7 cellular contexts compared by ENCODE assay signal in genomic region chr19:1449467-1450442, GRCh38. TPM values are rescaled to one million over a fixed set of nuclear protein-coding genes. Genes with fewer than 3 reads are reported as not detected.
DNase-seq lines count a peak whose midpoint lies in the region; ATAC-seq and TF ChIP-seq lines count a peak whose summit lies in the region.

TSS of gene APC2 (plus strand) at chr19:1450121. CDS start at chr19:1453002, 2,881 bp downstream.

- H3F3A ChIP-seq in DOHH2 (ENCODE audit: control insufficient read depth, insufficient read depth) = peaks cover 8% of the 10 kb centered on the region

- H3K4me3 Mint-ChIP-seq in brain = peak within 1 kb of the TSS; percentile 87 to 95 (median 90)

- no peak for ATAC-seq in HG02798 (IDR thresholded peaks at IDR 0.05; ENCODE audit: poor library complexity, unreplicated experiment)
- ATAC-seq in GM18858 (IDR thresholded peaks at IDR 0.05; ENCODE audit: unreplicated experiment) = no peak
- no peak for ATAC-seq in HG02588 (IDR thresholded peaks at IDR 0.05; ENCODE audit: unreplicated experiment)

- H3K4me1 ChIP-seq in DOHH2 (ENCODE audit: control insufficient read depth, low read length) = peaks cover 29% of the 10 kb centered on the region

- no peaks in the 10 kb centered on the region for H3K9me2 ChIP-seq in DOHH2 (replicated peaks; ENCODE audit: control insufficient read depth, low read length)

- H4K20me1 ChIP-seq in DOHH2 (ENCODE audit: control insufficient read depth, insufficient read depth, low read depth, low read length) = peaks cover 6% of the 10 kb centered on the region; the same call in 1 of the 2 replicates

- DNase-seq in NCI-H1930 (lab: John Stamatoyannopoulos, UW) (peak; percentile 81 to 89), nucleus accumbens (lab: John Stamatoyannopoulos, UW) (peak in 55 of 56 donors; percentile 45 to 93 (median 82))

- H3K9me3 Mint-ChIP-seq in brain = peaks cover 0 to 6% (median 0%) of the 10 kb centered on the region in 5 experiments

- no peaks in the 10 kb centered on the region for H3K36me3 ChIP-seq in DOHH2 (ENCODE audit: control insufficient read depth, low read length)

- H3K79me2 ChIP-seq in DOHH2 (ENCODE audit: control insufficient read depth, low read length) = no peaks in the 10 kb centered on the region

- peak within 1 kb of the TSS; percentile 88 to 100 (median 99) for H3K27ac Mint-ChIP-seq in brain

- no peaks in the 10 kb centered on the region for H3K9me3 ChIP-seq in DOHH2 (ENCODE audit: control insufficient read depth, insufficient read depth, low read length)

- peaks cover 6% of the 10 kb centered on the region for H3K36me3 Mint-ChIP-seq in brain

- H3K27me3 ChIP-seq in DOHH2 (ENCODE audit: control insufficient read depth, low read length) = peaks cover 41% of the 10 kb centered on the region

- H3K4me2 ChIP-seq in DOHH2 (ENCODE audit: low read length) = peak within 1 kb of the TSS; percentile 36

- H3K4me1 Mint-ChIP-seq in brain = peaks cover 60% of the 10 kb centered on the region

- peak within 1 kb of the TSS; percentile 16; the same call in 1 of the 2 replicates for H3K4me3 ChIP-seq in DOHH2 (ENCODE audit: low read length)

- H3K27ac ChIP-seq in DOHH2 (ENCODE audit: low read depth, low read length) = no peak within 1 kb of the TSS

- TF ChIP-seq CTCF in DOHH2 (IDR thresholded peaks at IDR 0.05; ENCODE audit: low read depth, low read length, poor library complexity, severe bottlenecking) (no peak), brain (conservative IDR thresholded peaks at IDR 0.05) (no peak)

- H3K27me3 Mint-ChIP-seq in brain = peaks cover 18% of the 10 kb centered on the region

RNA-seq across cellular contexts. Expression of gene APC2, which starts in this region (rescaled TPM):
- polyA plus RNA-seq in brain (ENCODE audit: insufficient read depth, low read depth, low replicate concordance) = 69.7 TPM
